Comparison of ENCODE assay signal across 29 cellular contexts in the genomic region with DNA sequence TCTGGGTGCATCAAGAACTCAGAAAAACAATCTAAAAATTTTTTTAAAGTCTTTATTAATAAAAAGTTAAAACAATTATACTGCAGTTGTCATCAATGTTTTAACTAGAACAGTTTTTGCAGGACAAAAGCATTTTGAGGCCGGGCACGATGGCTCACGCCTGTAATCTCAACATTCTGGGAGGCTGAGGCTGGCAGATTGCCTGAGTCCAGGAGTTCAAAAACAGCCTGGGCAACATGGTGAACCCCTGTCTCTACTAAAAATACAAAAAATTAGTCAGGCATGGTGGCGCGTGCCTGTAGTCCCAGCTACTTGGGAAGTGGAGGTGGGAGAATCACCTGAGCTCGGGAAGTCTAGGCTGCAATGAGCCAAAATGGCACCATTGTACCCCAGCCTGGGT. TPM values are rescaled to one million over a fixed set of nuclear protein-coding genes. Genes with fewer than 3 reads are reported as not detected.
"Had no signal": no experiment of that assay in that cellular context is flagged by ENCODE, and none has a peak within 500 bp of the region (broad histone marks: within the 10 kb centered on the region; RNA-seq: fewer than 3 reads in every experiment).

No MANE protein-coding gene starts in this region.

- FAIRE-seq: pancreas had no signal

- H3K4me1 ChIP-seq: prostate gland had no signal

- H3K36me3 ChIP-seq: neutrophil, pancreas, prostate gland, right atrium auricular region, right lobe of liver, spleen, suprapubic skin, tibial artery, transverse colon, upper lobe of right lung, uterus had no signal

- ATAC-seq: naive thymus-derived CD8-positive, alpha-beta T cell; natural killer cell treated with Interleukin-12 subunit alpha and Interleukin-12 subunit beta and Interleukin-15 and Interleukin-18, amount 100 ng/mL, for 72 hours; pancreas; right lobe of liver; stimulated activated memory B cell treated with anti-CD40 and anti-IgM and Interleukin-4, amounts not matched to agents 10 μg/mL and 1 μg/mL and 100 μg/mL, for 72 hours; stimulated activated naive CD8-positive, alpha-beta T cell treated with anti-CD3 and anti-CD28 coated beads, Interleukin-15, amount 100 ng/mL, for 72 hours; stimulated activated naive CD8-positive, alpha-beta T cell treated with anti-CD3 and anti-CD28 coated beads, Interleukin-15, Interleukin-2, amounts not matched to agents 100 U/mL and 50 U/mL, for 24 hours; upper lobe of right lung had no signal

- DNase-seq: naive thymus-derived CD8-positive, alpha-beta T cell; nephron progenitor cell; nucleus accumbens; pancreas; retina; right lobe of liver; spleen; stimulated activated CD4-positive, alpha-beta T cell treated with anti-CD3 and anti-CD28 coated beads, Interleukin-12 subunit alpha, Interleukin-12 subunit beta, amount 100 ng/mL, for 4 hours; stimulated activated CD4-positive, alpha-beta T cell treated with anti-CD3 and anti-CD28 coated beads, Interleukin-1b, Interleukin-23, amount 100 ng/mL, for 48 hours; stimulated activated CD4-positive, alpha-beta T cell treated with anti-CD3 and anti-CD28 coated beads, Interleukin-4, amount 100 ng/mL, for 1 hour; stimulated activated CD4-positive, alpha-beta T cell treated with anti-CD3 and anti-CD28 coated beads, Interleukin-4, amount 100 ng/mL, for 4 hours; stimulated activated CD8-positive, alpha-beta memory T cell treated with anti-CD3 and anti-CD28 coated beads, Interleukin-4, amount 100 ng/mL, for 48 hours; stimulated activated naive CD4-positive, alpha-beta T cell; stimulated activated naive CD8-positive, alpha-beta T cell treated with anti-CD3 and anti-CD28 coated beads, Interleukin-15, amount 100 ng/mL, for 72 hours; stimulated activated naive CD8-positive, alpha-beta T cell treated with anti-CD3 and anti-CD28 coated beads, Interleukin-15, Interleukin-2, amounts not matched to agents 100 U/mL and 50 U/mL, for 24 hours; substantia nigra; testis; tibial artery; transverse colon; upper lobe of right lung; uterus had no signal

- H3K4me2 ChIP-seq: smooth muscle cell had no signal

- H3K9me3 ChIP-seq: neutrophil, pancreas, prostate gland, right atrium auricular region, right lobe of liver, spleen, suprapubic skin, testis, tibial artery, transverse colon, upper lobe of right lung, uterus had no signal

- H3K27ac ChIP-seq: neutrophil, pancreas, prostate gland, right atrium auricular region, right lobe of liver, skin epidermis, spleen, suprapubic skin, testis, tibial artery, transverse colon, upper lobe of right lung, uterus had no signal

- H3K4me3 ChIP-seq: pancreas, prostate gland, right atrium auricular region, right lobe of liver, skin epidermis, smooth muscle cell, spleen, suprapubic skin, testis, tibial artery, transverse colon, upper lobe of right lung, uterus had no signal

- H3K27me3 ChIP-seq: pancreas, right atrium auricular region, right lobe of liver, testis, tibial artery, upper lobe of right lung, uterus had no signal

RNA-seq across cellular contexts. Expression of a gene that starts 5.2 kb away (rescaled TPM):
- total RNA-seq: naive thymus-derived CD8-positive, alpha-beta T cell had no signal
- polyA plus RNA-seq: naive thymus-derived CD8-positive, alpha-beta T cell had no signal
